In the genomic region with DNA sequence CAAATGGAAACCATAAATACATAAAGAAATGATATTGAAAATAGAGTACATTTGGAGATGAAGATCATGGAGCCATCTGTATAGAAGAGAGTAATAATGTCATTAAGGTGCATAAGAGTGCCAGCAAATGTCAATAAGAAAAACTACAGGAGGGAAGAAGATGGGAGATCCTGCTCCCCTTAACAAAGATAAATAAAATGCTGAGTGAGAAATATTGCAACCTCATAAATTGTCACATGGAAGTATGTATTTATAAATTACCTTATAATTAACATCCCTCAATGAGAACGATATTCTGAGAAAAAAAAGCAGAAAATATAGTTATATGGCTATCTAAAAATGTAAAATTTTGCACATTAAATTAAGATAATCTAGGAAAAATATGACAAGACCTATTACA, we compare ENCODE assay signal across 9 cellular contexts.
"Had no signal": no experiment of that assay in that cellular context is flagged by ENCODE, and none has a peak within 500 bp of the region (broad histone marks: within the 10 kb centered on the region; RNA-seq: fewer than 3 reads in every experiment).

No MANE protein-coding gene starts in this region.

- ATAC-seq: GM23338 had no signal

- H2AFZ ChIP-seq: GM23338 had no signal

- DNase-seq: H9, HCEC 1CT, Karpas-422, KBM-7 had no signal

- H3K4me2 ChIP-seq: GM23338, KMS-11 had no signal

- H3K9ac ChIP-seq: KMS-11 had no signal

- H3K4me3 ChIP-seq: GM23338 had no signal

- FAIRE-seq: H1, H54, HTR-8/SVneo had no signal

- H3K27ac ChIP-seq: KMS-11 had no signal
